Comparison of ENCODE assay signal across 1 cellular context in genomic region chr6:3466488-3467219, GRCh38.
TF ChIP-seq lines count a peak whose summit lies in the region.

No MANE protein-coding gene starts in this region.

TF ChIP-seq in WTC11, 78 proteins besides CTCF, POLR2A, EP300 and RAD21 (continued from another document):
- no peak for TF ChIP-seq PRDM15 (CRISPR knock-in tag; IDR thresholded peaks at IDR 0.05)
